Comparison of ENCODE assay signal across 15 cellular contexts in the genomic region with DNA sequence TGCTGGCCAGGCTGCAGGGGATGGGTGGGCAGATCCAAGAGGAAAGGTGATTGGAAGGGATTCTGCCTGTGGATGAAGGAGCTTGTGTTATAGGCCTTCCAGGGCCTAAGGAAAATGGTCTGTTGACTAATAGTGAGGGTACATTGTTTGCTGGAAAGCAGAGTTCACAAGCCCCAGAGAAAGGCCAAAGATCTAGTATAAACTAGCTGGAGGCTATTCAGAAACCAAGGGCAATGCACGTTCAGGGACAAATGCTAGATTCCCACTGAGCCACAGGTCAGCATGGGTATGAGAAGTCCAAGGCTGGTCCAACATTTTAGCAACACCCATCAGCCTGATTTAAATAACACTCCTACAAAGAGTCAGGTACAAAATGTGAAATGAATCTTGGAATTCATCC.
"Had no signal": no experiment of that assay in that cellular context is flagged by ENCODE, and none has a peak within 500 bp of the region (broad histone marks: within the 10 kb centered on the region; RNA-seq: fewer than 3 reads in every experiment).

No MANE protein-coding gene starts in this region.

- H3K27ac Mint-ChIP-seq: activated naive CD4-positive, alpha-beta T cell treated with anti-CD3 and anti-CD28 coated beads, Interleukin-2, amount 50 U/mL, for 72 hours; T-helper 2 cell treated with Interferon-gamma antibody and Interleukin-4, amounts not matched to agents 5 μg/mL and 100 μg/mL, for 36 hours had no signal

- H3K36me3 ChIP-seq: prostate gland, sigmoid colon had no signal

- ATAC-seq: activated CD4-positive, CD25-positive, alpha-beta regulatory T cell treated with anti-CD3 and anti-CD28 coated beads, Interleukin-2, amount 50 U/mL, for 24 hours; activated naive CD4-positive, alpha-beta T cell treated with anti-CD3 and anti-CD28 coated beads, Interleukin-2, amount 50 U/mL, for 72 hours; esophagus mucosa had no signal

- H3K4me1 ChIP-seq: prostate gland had no signal

- H3K4me3 ChIP-seq: dorsolateral prefrontal cortex, prostate gland, sigmoid colon, testis had no signal

- H3K4me3 Mint-ChIP-seq: neural crest cell; T-helper 2 cell treated with Interferon-gamma antibody and Interleukin-4, amounts not matched to agents 5 μg/mL and 100 μg/mL, for 36 hours had no signal

- H3K27ac ChIP-seq: prostate gland, sigmoid colon, testis had no signal

- DNase-seq: activated CD4-positive, alpha-beta T cell treated with anti-CD3 and anti-CD28 coated beads, Interleukin-2, amount 50 U/mL, for 4 hours; activated effector memory CD4-positive, alpha-beta T cell treated with anti-CD3 and anti-CD28 coated beads, Interleukin-2, amount 50 U/mL, for 16 hours; activated T-cell treated with anti-CD3 and anti-CD28 coated beads, Interleukin-2, amount 50 U/mL, for 1 hour; dorsolateral prefrontal cortex; sigmoid colon; stimulated activated CD4-positive, alpha-beta T cell treated with anti-CD3 and anti-CD28 coated beads, Interleukin-2, amount 100 ng/mL, for 48 hours; stimulated activated naive CD4-positive, alpha-beta T cell treated with Interleukin-2 at 50 U/mL for 16 hours; SW 1271; testis had no signal

- H3K36me3 Mint-ChIP-seq: activated naive CD4-positive, alpha-beta T cell treated with anti-CD3 and anti-CD28 coated beads, Interleukin-2, amount 50 U/mL, for 72 hours had no signal

- H3K9me3 ChIP-seq: prostate gland, sigmoid colon, testis had no signal

- H3K9me3 Mint-ChIP-seq: T-helper 2 cell treated with Interferon-gamma antibody and Interleukin-4, amounts not matched to agents 5 μg/mL and 100 μg/mL, for 36 hours had no signal

- H3K27me3 ChIP-seq: dorsolateral prefrontal cortex, sigmoid colon, testis had no signal
